ENCODE assay signal across 34 cellular contexts in genomic region chr20:59265298-59265697, GRCh38. TPM values are rescaled to one million over a fixed set of nuclear protein-coding genes. Genes with fewer than 3 reads are reported as not detected.
"Had no signal": no experiment of that assay in that cellular context is flagged by ENCODE, and none has a peak within 500 bp of the region (broad histone marks: within the 10 kb centered on the region; RNA-seq: fewer than 3 reads in every experiment).

No MANE protein-coding gene starts in this region.

- H3K4me3 ChIP-seq: colonic mucosa, esophagus squamous epithelium, gastrocnemius medialis, heart right ventricle, left lung, lower lobe of right lung, mucosa of descending colon had no signal

- H3K36me3 ChIP-seq: colonic mucosa, esophagus squamous epithelium, gastrocnemius medialis, heart right ventricle, left lung, lower lobe of right lung had no signal

- FAIRE-seq: endometrium, islet of Langerhans, keratinocyte had no signal

- DNase-seq: colonic mucosa; cortex of kidney; effector CD8-positive, alpha-beta T cell; effector memory CD8-positive, alpha-beta T cell; endodermal cell; erythroblast; esophagus squamous epithelium; foreskin fibroblast; foreskin melanocyte; gastrocnemius medialis; glutamatergic neuron; head of caudate nucleus; heart right ventricle; hippocampal formation; left cardiac atrium; left lung; left ventricle myocardium superior; lower lobe of right lung; mesenchymal stem cell; mucosa of descending colon; naive B cell had no signal

- H3K27ac ChIP-seq: colonic mucosa, epithelial cell of prostate, esophagus squamous epithelium, gastrocnemius medialis, heart right ventricle, left lung, lower lobe of right lung had no signal

- H3K4me1 ChIP-seq: colonic mucosa, esophagus squamous epithelium, gastrocnemius medialis, heart right ventricle, left lung, lower lobe of right lung had no signal

- H3K4me3 Mint-ChIP-seq: dendritic cell treated with granulocyte-macrophage colony-stimulating factor and Interleukin-4, amounts not matched to agents 40 ng/mL and 50 ng/mL, for 4 days; effector memory CD8-positive, alpha-beta T cell; endodermal cell; mesothelial cell of epicardium; naive B cell had no signal

- H3K36me3 Mint-ChIP-seq: mesothelial cell of epicardium, naive B cell had no signal

- ATAC-seq: effector memory CD8-positive, alpha-beta T cell; esophagus mucosa; gastrocnemius medialis; heart right ventricle; left cardiac atrium; left lung; left ventricle myocardium superior; lower lobe of right lung; mucosa of descending colon had no signal

- H3K9me3 ChIP-seq: colonic mucosa, esophagus squamous epithelium, gastrocnemius medialis, heart right ventricle, left lung, lower lobe of right lung, mucosa of descending colon had no signal

- H3K9me3 Mint-ChIP-seq: dendritic cell treated with granulocyte-macrophage colony-stimulating factor and Interleukin-4, amounts not matched to agents 40 ng/mL and 50 ng/mL, for 4 days; effector memory CD8-positive, alpha-beta T cell; endodermal cell; mesothelial cell of epicardium had no signal

- H3K27ac Mint-ChIP-seq: dendritic cell treated with granulocyte-macrophage colony-stimulating factor and Interleukin-4, amounts not matched to agents 40 ng/mL and 50 ng/mL, for 4 days; effector memory CD8-positive, alpha-beta T cell; endodermal cell; mesothelial cell of epicardium had no signal

RNA-seq across cellular contexts. Expression of gene EDN3, which starts 35.1 kb away (rescaled TPM):
- total RNA-seq: dermis microvascular lymphatic vessel endothelial cell, endodermal cell, glomerular endothelial cell, kidney epithelial cell, left cardiac atrium, left lung, left ventricle myocardium superior, lung microvascular endothelial cell, mesenteric fat pad, myocyte had no signal
- polyA plus RNA-seq: keratinocyte had no signal
